Comparison of ENCODE assay signal across 8 cellular contexts in the genomic region with DNA sequence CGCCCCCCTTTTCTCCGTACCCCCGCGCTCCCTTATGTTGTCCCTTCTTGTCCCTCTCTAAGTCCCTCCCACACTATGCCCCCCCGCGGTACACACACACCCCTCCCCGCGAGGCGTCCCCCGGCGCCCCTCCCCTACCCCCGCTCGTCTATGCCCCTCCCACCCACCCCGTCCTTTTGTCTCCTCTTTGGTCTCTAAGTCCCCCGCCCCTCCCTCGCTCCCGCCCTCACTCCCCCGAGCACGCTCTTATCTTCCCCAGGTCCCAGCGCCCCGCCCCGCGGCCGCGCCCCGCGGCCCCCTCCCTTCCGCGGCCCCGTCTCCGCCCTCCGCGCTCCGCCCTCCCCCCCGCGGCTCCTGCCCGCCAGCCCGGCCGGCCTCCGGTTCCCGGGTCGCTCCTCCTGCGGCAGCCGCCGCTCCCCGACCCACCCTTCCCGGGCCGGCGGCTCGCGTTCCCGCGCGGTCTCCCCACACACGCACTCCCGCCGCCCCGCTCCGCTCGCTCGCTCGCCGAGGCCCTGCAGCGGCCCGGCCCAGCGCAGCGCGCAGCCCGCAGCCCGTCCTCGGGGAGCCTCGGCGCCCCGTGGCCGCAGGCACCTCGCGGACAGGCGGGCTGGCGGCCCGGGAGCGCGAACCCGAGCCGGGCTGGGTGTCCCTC. TPM values are rescaled to one million over a fixed set of nuclear protein-coding genes. Genes with fewer than 3 reads are reported as not detected.
DNase-seq lines count a peak whose midpoint lies in the region; ATAC-seq, FAIRE-seq and TF ChIP-seq lines count a peak whose summit lies in the region.

No MANE protein-coding gene starts in this region.

- peak overlapping the region; percentile 84 for H3K27ac ChIP-seq in WERI-Rb-1
- H3K27ac ChIP-seq in small intestine (ENCODE audit: low read depth in 1 of 2, low read length in 1 of 2): peak overlapping the region; percentile 80 to 95

- H3K4me3 ChIP-seq in WERI-Rb-1 (ENCODE audit: low read depth, low read length) (peak overlapping the region; percentile 44), small intestine (ENCODE audit: low read depth in 1 of 2, low read length in 2 of 2) (peak overlapping the region; percentile 46 to 66)

- ATAC-seq in HG02571 (IDR thresholded peaks at IDR 0.05; ENCODE audit: unreplicated experiment): peak; percentile 30
- ATAC-seq in HG03378 (IDR thresholded peaks at IDR 0.05; ENCODE audit: unreplicated experiment): no peak

- H3K9me3 ChIP-seq in WERI-Rb-1 (ENCODE audit: severe bottlenecking) (no peaks in the 10 kb centered on the region), small intestine (ENCODE audit: control insufficient read depth, low read depth) (no peaks in the 10 kb centered on the region)

- peak; percentile 82 for DNase-seq in ELR (ENCODE audit: low read depth)
- DNase-seq in NCI-H187 (lab: John Stamatoyannopoulos, UW): peak; percentile 41 to 68
- DNase-seq in WERI-Rb-1: peak; percentile 92
- DNase-seq in T47D (ENCODE audit: low read depth in 1 of 2, low spot score in 1 of 2): peak; percentile 33 to 78
- DNase-seq in iPS-NIHi7 (ENCODE audit: extremely low spot score): peak; percentile 92
- DNase-seq in small intestine: peak; percentile 86

- peaks cover 5% of the 10 kb centered on the region; the same call in 1 of the 2 replicates for H3K36me3 ChIP-seq in WERI-Rb-1
- H3K36me3 ChIP-seq in small intestine (ENCODE audit: control insufficient read depth in 2 of 2, insufficient read depth in 2 of 2, low read length in 2 of 2): no peaks in the 10 kb centered on the region

- 0 to 35% (median 1%) methylated on average over 5 to 84 of the region's 84 CpGs for WGBS in small intestine, 3 donors

- in situ Hi-C loops in T47D (cut with HindIII; ENCODE audit: low pct_unique_long_range_greater_than_20kb, low sequenced_read_pairs): no loop called here

- no peak for TF ChIP-seq CTCF in WERI-Rb-1 (IDR thresholded peaks at IDR 0.05; ENCODE audit: low read depth, low read length)

- FAIRE-seq in small intestine (lab: Jason Lieb, UNC): no peak

- H3K4me1 ChIP-seq in small intestine (ENCODE audit: control insufficient read depth in 2 of 2, insufficient read depth in 1 of 2, low read depth in 1 of 2, low read length in 1 of 2): no peaks in the 10 kb centered on the region

- peaks cover 8% of the 10 kb centered on the region for H3K27me3 ChIP-seq in WERI-Rb-1 (ENCODE audit: insufficient read depth, low read depth, severe bottlenecking)
- H3K27me3 ChIP-seq in small intestine (ENCODE audit: control insufficient read depth in 2 of 2, insufficient read depth in 2 of 2, low read length in 2 of 2): no peaks in the 10 kb centered on the region

RNA-seq across cellular contexts. Expression of a gene that starts 26.3 kb away (rescaled TPM):
- 10 to 100 TPM in 1 of 3 donors, 1 to 10 TPM in 2; 4.7 to 15.0 (median 7.0) TPM for polyA plus RNA-seq in small intestine

RNA-seq across cellular contexts. Expression of a gene that starts 50.2 kb away (rescaled TPM):
- polyA plus RNA-seq in small intestine: 1 to 10 TPM; 1.8 to 4.5 (median 1.9) TPM
